In the genomic region with DNA sequence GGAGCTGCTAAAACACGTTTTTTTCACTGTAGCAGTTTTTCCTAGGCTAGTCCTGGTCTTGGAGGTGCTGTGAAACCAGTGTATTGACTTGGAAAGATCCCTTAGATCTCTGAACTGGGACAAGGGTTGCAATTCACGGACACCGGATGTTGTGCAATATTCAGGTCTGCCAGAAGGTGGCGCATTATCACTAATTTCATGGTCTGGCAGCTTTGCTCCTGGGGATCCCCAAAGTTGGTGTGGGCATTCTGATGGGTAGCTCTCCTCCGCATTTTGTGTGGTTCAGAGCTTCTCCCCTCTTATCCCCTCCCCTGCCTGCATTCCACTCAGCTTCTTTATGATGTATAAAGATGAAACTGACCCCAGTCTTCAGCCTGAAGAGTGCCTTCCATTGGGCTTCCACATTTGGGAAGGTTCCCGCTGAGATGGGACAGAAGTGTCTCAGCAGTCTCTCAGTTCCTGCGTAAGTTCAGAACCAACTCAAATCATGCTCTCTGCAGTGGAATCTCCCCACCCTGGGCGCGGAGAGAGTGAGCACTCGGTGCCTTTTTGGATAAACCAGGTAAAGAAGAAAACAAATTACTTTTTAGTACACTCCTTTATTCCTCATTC, we compare ENCODE assay signal across 8 cellular contexts.
DNase-seq lines count a peak whose midpoint lies in the region; ATAC-seq, FAIRE-seq and TF ChIP-seq lines count a peak whose summit lies in the region.

No MANE protein-coding gene starts in this region.

- H2BK12ac ChIP-seq in H1 (ENCODE audit: low read depth, low read length), result no peak overlapping the region

- H3K14ac ChIP-seq in IMR-90 (replicated peaks; ENCODE audit: low read depth, low read length) (no peak overlapping the region), H1 (ENCODE audit: insufficient read length) (no peak overlapping the region)

- TF ChIP-seq POLR2A in IMR-90 (IDR thresholded peaks at IDR 0.05; ENCODE audit: low read depth, low read length) (no peak), H1 (IDR thresholded peaks at IDR 0.05; ENCODE audit: control extremely low read depth in 1 of 2, low read depth in 2 of 2, low read length in 2 of 2) (no peak)

- no peak overlapping the region for H2AK9ac ChIP-seq in IMR-90 (replicated peaks; ENCODE audit: low read depth, low read length, poor library complexity)

- H2AFZ ChIP-seq in IMR-90 (replicated peaks; ENCODE audit: low read length, poor library complexity) (no peak overlapping the region), H1 (ENCODE audit: low read length) (peak overlapping the region; percentile 91)

- H3K23me2 ChIP-seq in H1 (ENCODE audit: low read depth, low read length), result no peaks in the 10 kb centered on the region

- no peak overlapping the region for H3K27ac ChIP-seq in IMR-90 (ENCODE audit: insufficient read depth, low read length)
- no peak overlapping the region for H3K27ac ChIP-seq in H1 (ENCODE audit: low read depth, low read length)

- H3K79me1 ChIP-seq in IMR-90 (ENCODE audit: low read depth in 1 of 2, low read length in 2 of 2) (no peaks in the 10 kb centered on the region), H1 (ENCODE audit: low read depth, low read length) (no peaks in the 10 kb centered on the region)

- no peaks in the 10 kb centered on the region for H3K4me1 Mint-ChIP-seq in nephron

- no peaks in the 10 kb centered on the region for H3K36me3 Mint-ChIP-seq in nephron (ENCODE audit: low read depth)

- POLR2A ChIA-PET in IMR-90 (lab: Charles Lee; ENCODE audit: unreplicated experiment) (no interaction called here), H1 (lab: Charles Lee; ENCODE audit: partially characterized antibody) (no interaction called here)

- dilution Hi-C loops in IMR-90 (cut with HindIII; ENCODE audit: low sequenced_read_pairs, unreplicated experiment), result no loop called here

- H3K23ac ChIP-seq in IMR-90 (ENCODE audit: low read depth, low read length) (no peak overlapping the region), H1 (ENCODE audit: insufficient read length) (no peak overlapping the region)

- H2BK15ac ChIP-seq in IMR-90 (ENCODE audit: low read depth, low read length), result no peak overlapping the region
- no peak overlapping the region for H2BK15ac ChIP-seq in H1 (ENCODE audit: low read length)

- no peak overlapping the region for H2BK20ac ChIP-seq in IMR-90 (ENCODE audit: low read depth, low read length)
- no peak overlapping the region for H2BK20ac ChIP-seq in H1 (ENCODE audit: low read length)

- H4K8ac ChIP-seq in IMR-90 (ENCODE audit: low read depth in 2 of 2, low read length in 2 of 2) (no peak overlapping the region), H1 (ENCODE audit: extremely low read depth, insufficient read depth, low read length) (no peak overlapping the region)

- H2BK5ac ChIP-seq in IMR-90 (ENCODE audit: low read depth, low read length, poor library complexity, severe bottlenecking) (no peak overlapping the region), H1 (ENCODE audit: low read depth, low read length) (no peak overlapping the region)

- DNase-seq in NCI-H510A treated with DMSO at 0.1 percent for 48 hours (lab: John Stamatoyannopoulos, UW) (peak; percentile 82), NCI-H510A (lab: John Stamatoyannopoulos, UW) (no peak), IMR-90 (no peak), RPMI8226 (peak; percentile 48), H1 (ENCODE audit: low read depth in 1 of 2, low spot score in 2 of 2) (peak; percentile 34 to 93), T-helper 9 cell (no peak)

- TF ChIP-seq EP300 in H1 (IDR thresholded peaks at IDR 0.05; ENCODE audit: borderline replicate concordance in 1 of 2, low read depth in 2 of 2, low read length in 2 of 2), result no peak

- in situ Hi-C loops in IMR-90 (cut with MboI; ENCODE audit: low sequenced_read_pairs), result no loop called here

- H3K4me1 ChIP-seq in IMR-90 (ENCODE audit: control insufficient read depth, insufficient read depth, low read length) (no peaks in the 10 kb centered on the region), H1 (replicated peaks in 1 of 4; ENCODE audit: control insufficient read depth in 3 of 4, insufficient read depth in 4 of 4, low read length in 3 of 4) (no peaks in the 10 kb centered on the region)

- H3K9ac ChIP-seq in IMR-90 (ENCODE audit: low read depth, low read length), result no peak overlapping the region
- no peak overlapping the region for H3K9ac ChIP-seq in H1 (replicated peaks in 1 of 4; ENCODE audit: extremely low read depth in 1 of 4, low read depth in 3 of 4, low read length in 3 of 4)

- TF ChIP-seq RAD21 in IMR-90 (IDR thresholded peaks at IDR 0.05; ENCODE audit: low read length) (peak; percentile 43; the same call in 1 of the 2 replicates), H1 (IDR thresholded peaks at IDR 0.05 in 1 of 2, conservative IDR thresholded peaks at IDR 0.05 in 1 of 2; ENCODE audit: low read depth in 2 of 2, low read length in 2 of 2) (peak; percentile 91 to 95)

- peak; percentile 79 for ATAC-seq in GM21423 (IDR thresholded peaks at IDR 0.05; ENCODE audit: unreplicated experiment)
- no peak for ATAC-seq in IMR-90 (ENCODE audit: low read depth)

- H3K9me3 ChIP-seq in IMR-90 (ENCODE audit: control insufficient read depth, insufficient read depth, low read length), result peaks cover 23% of the 10 kb centered on the region
- no peaks in the 10 kb centered on the region for H3K9me3 ChIP-seq in H1 (ENCODE audit: insufficient read depth in 2 of 2, low read depth in 1 of 2, low read length in 1 of 2)

- no peak overlapping the region for H3K4me3 ChIP-seq in IMR-90 (ENCODE audit: insufficient read depth, low read depth, low read length)
- no peak overlapping the region for H3K4me3 ChIP-seq in H1 (ENCODE audit: extremely low read depth in 1 of 4, insufficient read depth in 2 of 4, low read depth in 3 of 4, low read length in 4 of 4)

- no peaks in the 10 kb centered on the region for H3K79me2 ChIP-seq in H1 (ENCODE audit: control insufficient read depth in 1 of 2, insufficient read depth in 2 of 2, low read length in 2 of 2)

- no TSS peak for BruUV-seq in IMR-90 (replicated peaks; lab: Mats Ljungman, UMichigan)

- no peaks in the 10 kb centered on the region for H3K9me1 ChIP-seq in IMR-90 (ENCODE audit: insufficient read depth, low read length)

- H3K27me3 Mint-ChIP-seq in nephron (ENCODE audit: low read depth), result no peaks in the 10 kb centered on the region

- H4K91ac ChIP-seq in IMR-90 (ENCODE audit: insufficient read depth, low read depth, low read length) (no peak overlapping the region), H1 (replicated peaks; ENCODE audit: insufficient read length, low read length) (no peak overlapping the region)

- H4K20me1 ChIP-seq in IMR-90 (ENCODE audit: insufficient read depth, low read length), result no peaks in the 10 kb centered on the region
- no peaks in the 10 kb centered on the region for H4K20me1 ChIP-seq in H1 (replicated peaks in 1 of 2; ENCODE audit: control insufficient read depth in 1 of 2, insufficient read depth in 2 of 2, low read length in 2 of 2)

- 15% methylated on average over 4 of the region's 10 CpGs; no CpG with 5 or more reads in 1 of the 2 experiments for WGBS in IMR-90 (ENCODE audit: extremely low coverage in 2 of 2, insufficient read length in 1 of 2), 2 experiments
- WGBS in H1 (ENCODE audit: extremely low coverage in 1 of 2, insufficient coverage in 1 of 2, insufficient read length in 1 of 2, insufficient replicate concordance in 2 of 2, low coverage in 1 of 2, low lambda C conversion rate in 2 of 2, missing lambda C conversion rate in 1 of 2), 2 experiments, result 40% methylated on average over 10 of the region's 10 CpGs; no CpG with 5 or more reads in 1 of the 2 experiments

- H2BK120ac ChIP-seq in IMR-90 (ENCODE audit: low read depth, low read length), result no peak overlapping the region
- H2BK120ac ChIP-seq in H1 (replicated peaks; ENCODE audit: low read depth, low read length), result no peak overlapping the region

- H3K9me3 Mint-ChIP-seq in nephron, result no peaks in the 10 kb centered on the region

- H4K5ac ChIP-seq in IMR-90 (ENCODE audit: low read depth, low read length) (no peak overlapping the region), H1 (ENCODE audit: insufficient read length, low read depth, low read length) (no peak overlapping the region)

- H3K56ac ChIP-seq in IMR-90 (ENCODE audit: extremely low read depth, insufficient read depth, low read length) (no peak overlapping the region), H1 (replicated peaks; ENCODE audit: insufficient read length, low read depth, low read length) (no peak overlapping the region)

- H2AK5ac ChIP-seq in IMR-90 (ENCODE audit: low read depth, low read length) (no peak overlapping the region), H1 (ENCODE audit: low read depth, low read length) (no peak overlapping the region)

- intact Hi-C loops in IMR-90 (cut with micrococcal nuclease), result no loop called here

- H3K27ac Mint-ChIP-seq in nephron, result no peak overlapping the region

- H3K36me3 ChIP-seq in IMR-90 (ENCODE audit: control insufficient read depth, insufficient read depth, low read length) (no peaks in the 10 kb centered on the region), H1 (ENCODE audit: control insufficient read depth in 2 of 4, insufficient read depth in 4 of 4, low read length in 3 of 4) (no peaks in the 10 kb centered on the region)

- H3K4me3 Mint-ChIP-seq in nephron, result no peak overlapping the region

- peak; percentile 94 for FAIRE-seq in H1 (lab: Jason Lieb, UNC)

- peak; percentile 48 for TF ChIP-seq CTCF in IMR-90 (conservative IDR thresholded peaks at IDR 0.05; ENCODE audit: low read depth, low read length)
- TF ChIP-seq CTCF in H1 (IDR thresholded peaks at IDR 0.05; ENCODE audit: control extremely low read depth in 1 of 3, insufficient read depth in 1 of 3, low read depth in 1 of 3, low read length in 3 of 3), result peak; percentile 67 to 89 (median 89)
- peak; percentile 30 to 51 (median 30) for TF ChIP-seq CTCF in nephron (IDR thresholded peaks at IDR 0.05; ENCODE audit: unreplicated experiment in 3 of 3)

- no peak overlapping the region for H3K4me2 ChIP-seq in IMR-90 (ENCODE audit: low read depth, low read length)
- H3K4me2 ChIP-seq in H1 (ENCODE audit: insufficient read depth in 1 of 2, low read depth in 2 of 2, low read length in 2 of 2), result no peak overlapping the region

- H3K18ac ChIP-seq in IMR-90 (ENCODE audit: low read depth, low read length), result no peak overlapping the region
- H3K18ac ChIP-seq in H1 (ENCODE audit: extremely low read depth, low read length), result no peak overlapping the region

- H3K27me3 ChIP-seq in IMR-90 (ENCODE audit: control insufficient read depth, insufficient read depth, low read length) (no peaks in the 10 kb centered on the region), H1 (replicated peaks in 1 of 4; ENCODE audit: control insufficient read depth in 3 of 4, extremely low read depth in 1 of 4, insufficient read depth in 3 of 4, low read length in 3 of 4) (no peaks in the 10 kb centered on the region)

- H3K4ac ChIP-seq in IMR-90 (ENCODE audit: low read depth, low read length) (no peak overlapping the region), H1 (replicated peaks; ENCODE audit: insufficient read length, low read depth, low read length) (no peak overlapping the region)

- CTCF ChIA-PET in IMR-90 (lab: Yijun Ruan, JAX), result interaction anchor here (0.5 kb wide), 1 partner anchor 25 kb away, joined by 9 read pairs; no protein-coding TSS in a partner anchor
- CTCF ChIA-PET in H1 (lab: Charles Lee; ENCODE audit: partially characterized antibody), result interaction anchor here (0.6 to 3.9 kb wide), 37 partner anchors 9 to 426 kb away, joined by 3 to 47 read pairs (median 4); no protein-coding TSS in a partner anchor

TF ChIP-seq in H1, 55 proteins besides CTCF, POLR2A, EP300 and RAD21 (continues in another document):
- no peak for TF ChIP-seq KDM4A (IDR thresholded peaks at IDR 0.05; ENCODE audit: low read depth, low read length, severe bottlenecking)

Comparison
In these comparisons a context has a peak if more than half of its experiments do, and no peak if none do; other contexts are left out.
1. DNase-seq: peak in NCI-H510A treated with DMSO at 0.1 percent for 48 hours (single experiment), RPMI8226 (single experiment) and H1 (2 of 2); none in NCI-H510A (single experiment), IMR-90 (single experiment) and T-helper 9 cell (single experiment).
2. CTCF ChIP-seq: peak in every context shown above with its lines; median percentile 89 in H1; 48 in IMR-90; 30 in nephron.